In genomic region chr11:3154001-3154599, GRCh38 we compare ENCODE assay signal across 11 cellular contexts. TPM values are rescaled to one million over a fixed set of nuclear protein-coding genes. Genes with fewer than 3 reads are reported as not detected.
DNase-seq lines count a peak whose midpoint lies in the region; ATAC-seq, FAIRE-seq and TF ChIP-seq lines count a peak whose summit lies in the region.
"Had no signal": no experiment of that assay in that cellular context is flagged by ENCODE, and none has a peak within 500 bp of the region (broad histone marks: within the 10 kb centered on the region; RNA-seq: fewer than 3 reads in every experiment).

No MANE protein-coding gene starts in this region.

- no peaks in the 10 kb centered on the region for H3K9me3 ChIP-seq in HEK293 (ENCODE audit: control insufficient read depth, insufficient read depth, low read depth, low read length)
- H3K9me3 ChIP-seq in kidney (ENCODE audit: control insufficient read depth in 1 of 2, low read length in 2 of 2): no peaks in the 10 kb centered on the region

- FAIRE-seq in kidney (lab: Jason Lieb, UNC): no peak
- FAIRE-seq: D721Med had no signal

- TF ChIP-seq CTCF in HEK293 (tag by site-specific recombination; IDR thresholded peaks at IDR 0.05): no peak
- no peak for TF ChIP-seq CTCF in kidney (IDR thresholded peaks at IDR 0.05; ENCODE audit: borderline replicate concordance, extremely low read depth, insufficient read depth)

- CTCF ChIA-PET in HEK293 (lab: Yijun Ruan, JAX): no interaction called here

- H3K27ac ChIP-seq in HEK293 (ENCODE audit: extremely low read depth, low read depth, low read length) (no peak overlapping the region), adipose tissue (ENCODE audit: low read depth, low read length) (peak overlapping the region; percentile 25), kidney (ENCODE audit: low read depth in 2 of 2, low read length in 2 of 2) (peak overlapping the region; percentile 22 to 63), skin epidermis (peak overlapping the region in 15 of 21 experiments; percentile 31 to 85 (median 66))
- H3K27ac ChIP-seq: epithelial cell of prostate had no signal

- H3K4me3 ChIP-seq in HEK293 (ENCODE audit: low read depth, low read length) (no peak overlapping the region), kidney (ENCODE audit: low read length in 2 of 2) (no peak overlapping the region), skin epidermis (no peak overlapping the region)

- H3K4me1 ChIP-seq in HEK293 (ENCODE audit: control insufficient read depth, insufficient read depth, low read length): no peaks in the 10 kb centered on the region
- peaks cover 27% of the 10 kb centered on the region in 2 donors for H3K4me1 ChIP-seq in kidney (ENCODE audit: control insufficient read depth in 1 of 2, insufficient read depth in 1 of 2, low read depth in 1 of 2, low read length in 2 of 2)

- DNase-seq in kidney (peak; percentile 73), NCI-H2029 (lab: John Stamatoyannopoulos, UW) (no peak)
- DNase-seq in NK-92 treated with Interleukin-12 subunit alpha and Interleukin-12 subunit beta, amount 100 ng/mL, for 24 hours (lab: John Stamatoyannopoulos, UW): no peak
- DNase-seq: activated gamma-delta T cell had no signal

- intact Hi-C loops in kidney (cut with DNase I): no loop called here

- ATAC-seq in GM19463 (IDR thresholded peaks at IDR 0.05; ENCODE audit: unreplicated experiment): no peak
- no peak for ATAC-seq in HG02884 (IDR thresholded peaks at IDR 0.05; ENCODE audit: unreplicated experiment)

- peak overlapping the region in 1 of 2 donors; percentile 40 for H3K9ac ChIP-seq in kidney (ENCODE audit: low read length in 2 of 2)

- no peaks in the 10 kb centered on the region for H3K36me3 ChIP-seq in HEK293 (ENCODE audit: control insufficient read depth in 2 of 2, insufficient read depth in 1 of 2, low read length in 2 of 2)
- H3K36me3 ChIP-seq in kidney (ENCODE audit: control insufficient read depth in 1 of 2, insufficient read depth in 2 of 2, low read length in 2 of 2): no peaks in the 10 kb centered on the region

- WGBS in adipose tissue, 3 donors: 56 to 83% (median 59%) methylated on average over 24 of the region's 24 CpGs

- POLR2A ChIA-PET in HEK293 (lab: Yijun Ruan, JAX): no interaction called here

TF ChIP-seq in HEK293, 187 proteins besides CTCF, POLR2A, EP300 and RAD21 (continues in another document):
- no peak for TF ChIP-seq ZNF184 (tag by site-specific recombination; IDR thresholded peaks at IDR 0.05)
- TF ChIP-seq ZSCAN16 (tag by site-specific recombination; IDR thresholded peaks at IDR 0.05): peak; percentile 92
- no peak for TF ChIP-seq FEZF1 (tag by site-specific recombination; IDR thresholded peaks at IDR 0.05)
- no peak for TF ChIP-seq ZNF2 (tag by site-specific recombination; IDR thresholded peaks at IDR 0.05)
- TF ChIP-seq ZNF521 (tag by site-specific recombination; IDR thresholded peaks at IDR 0.05): no peak
- TF ChIP-seq TCF7L2 (IDR thresholded peaks at IDR 0.05; ENCODE audit: borderline replicate concordance, low read depth, low read length): no peak
- no peak for TF ChIP-seq ZNF629 (tag by site-specific recombination; IDR thresholded peaks at IDR 0.05)
- no peak for TF ChIP-seq ZEB2 (tag by site-specific recombination; IDR thresholded peaks at IDR 0.05)
- TF ChIP-seq ZNF704 (tag by site-specific recombination; IDR thresholded peaks at IDR 0.05): no peak
- TF ChIP-seq ZSCAN5A (tag by site-specific recombination; IDR thresholded peaks at IDR 0.05): no peak
- no peak for TF ChIP-seq ZNF223 (tag by site-specific recombination; IDR thresholded peaks at IDR 0.05)
- no peak for TF ChIP-seq KLF8 (tag by site-specific recombination; IDR thresholded peaks at IDR 0.05)
- TF ChIP-seq ZNF596 (tag by site-specific recombination; IDR thresholded peaks at IDR 0.05): no peak
- no peak for TF ChIP-seq ZNF624 (tag by site-specific recombination; IDR thresholded peaks at IDR 0.05)
- no peak for TF ChIP-seq BCL11A (tag by site-specific recombination; IDR thresholded peaks at IDR 0.05; ENCODE audit: low read depth)
- TF ChIP-seq ZNF707 (tag by site-specific recombination; IDR thresholded peaks at IDR 0.05): no peak
- no peak for TF ChIP-seq ZFP3 (tag by site-specific recombination; IDR thresholded peaks at IDR 0.05; ENCODE audit: low read depth)
- no peak for TF ChIP-seq ZNF174 (tag by site-specific recombination; IDR thresholded peaks at IDR 0.05)
- peak; percentile 92 for TF ChIP-seq ZNF423 (tag by site-specific recombination; IDR thresholded peaks at IDR 0.05)
- TF ChIP-seq ZNF214 (tag by site-specific recombination; IDR thresholded peaks at IDR 0.05; ENCODE audit: borderline replicate concordance): no peak
- TF ChIP-seq ZBTB21 (tag by site-specific recombination; IDR thresholded peaks at IDR 0.05): no peak
- no peak for TF ChIP-seq ZNF341 (tag by site-specific recombination; IDR thresholded peaks at IDR 0.05; ENCODE audit: low read depth)
- TF ChIP-seq ZNF48 (tag by site-specific recombination; IDR thresholded peaks at IDR 0.05): no peak
- TF ChIP-seq ZNF488 (tag by site-specific recombination; IDR thresholded peaks at IDR 0.05): no peak
- no peak for TF ChIP-seq PBX3 (CRISPR knock-in tag; IDR thresholded peaks at IDR 0.05)
- TF ChIP-seq ZBTB20 (tag by site-specific recombination; IDR thresholded peaks at IDR 0.05): no peak
- TF ChIP-seq ZIC2 (tag by site-specific recombination; IDR thresholded peaks at IDR 0.05): peak; percentile 88
- no peak for TF ChIP-seq ZNF664 (tag by site-specific recombination; IDR thresholded peaks at IDR 0.05)
- TF ChIP-seq ZNF19 (tag by site-specific recombination; IDR thresholded peaks at IDR 0.05; ENCODE audit: low read depth): no peak
- TF ChIP-seq PATZ1 (tag by site-specific recombination; IDR thresholded peaks at IDR 0.05): 0 out of 2 replicates have a peak, but pooled peaks have one; percentile 27

RNA-seq across cellular contexts. Expression of gene OSBPL5, which starts 11.0 kb away (rescaled TPM):
- polyA plus RNA-seq in adipose tissue: 10 to 100 TPM in 2 of 3 donors, 1 to 10 TPM in 1; 9.5 to 25.3 (median 19.7) TPM
- total RNA-seq in kidney: 63.0 TPM
- polyA plus RNA-seq in kidney (ENCODE audit: insufficient read depth, low read depth, low replicate concordance): 8.5 TPM
